Comparison of ENCODE assay signal across 8 cellular contexts in genomic region chr3:111667621-111668239, GRCh38. TPM values are rescaled to one million over a fixed set of nuclear protein-coding genes. Genes with fewer than 3 reads are reported as not detected.
DNase-seq lines count a peak whose midpoint lies in the region; ATAC-seq lines count a peak whose summit lies in the region.

No MANE protein-coding gene starts in this region.

- H3K27ac ChIP-seq in mesenchymal stem cell (ENCODE audit: low read length, poor library complexity, severe bottlenecking) (no peak overlapping the region), thymus (ENCODE audit: low read depth) (peak overlapping the region; percentile 92)

- no peak overlapping the region for H2BK15ac ChIP-seq in mesenchymal stem cell (ENCODE audit: low read depth, poor library complexity, severe bottlenecking)

- H4K91ac ChIP-seq in mesenchymal stem cell (ENCODE audit: low read length), result no peak overlapping the region

- peaks cover 62% of the 10 kb centered on the region for H3K4me1 Mint-ChIP-seq in activated naive CD8-positive, alpha-beta T cell treated with anti-CD3 and anti-CD28 coated beads for 36 hours

- no peak overlapping the region for H2AFZ ChIP-seq in mesenchymal stem cell (ENCODE audit: low read depth, low read length)

- peaks cover 2% of the 10 kb centered on the region for H3K4me1 ChIP-seq in mesenchymal stem cell (ENCODE audit: control insufficient read depth, insufficient read depth, low read depth, low read length)
- peaks cover 15% of the 10 kb centered on the region for H3K4me1 ChIP-seq in thymus (ENCODE audit: control insufficient read depth, insufficient read depth, low read length)

- no peak overlapping the region for H2AK5ac ChIP-seq in mesenchymal stem cell (ENCODE audit: low read length, severe bottlenecking)

- no peak overlapping the region for H2BK12ac ChIP-seq in mesenchymal stem cell (ENCODE audit: low read length in 2 of 2)

- ATAC-seq in GM18867 (IDR thresholded peaks at IDR 0.05; ENCODE audit: unreplicated experiment) (peak; percentile 99), HG02943 (IDR thresholded peaks at IDR 0.05; ENCODE audit: low read depth, unreplicated experiment) (peak; percentile 97)

- no peak overlapping the region for H2BK5ac ChIP-seq in mesenchymal stem cell (ENCODE audit: low read depth, low read length, poor library complexity, severe bottlenecking)

- DNase-seq in RPMI8226 (peak; percentile 78), mesenchymal stem cell (peak; percentile 73), dedifferentiated amniotic fluid mesenchymal stem cell (ENCODE audit: extremely low spot score) (no peak), D341Med (ENCODE audit: low spot score) (no peak)
- DNase-seq in activated naive CD8-positive, alpha-beta T cell treated with anti-CD3 and anti-CD28 coated beads for 36 hours, result peak; percentile 65

- H3K9ac ChIP-seq in mesenchymal stem cell (ENCODE audit: low read length), result peak overlapping the region; percentile 41

- H3K18ac ChIP-seq in mesenchymal stem cell (ENCODE audit: low read depth in 1 of 2, low read length in 2 of 2), result no peak overlapping the region

- H2BK120ac ChIP-seq in mesenchymal stem cell (ENCODE audit: low read depth, low read length), result no peak overlapping the region

- H3K14ac ChIP-seq in mesenchymal stem cell (ENCODE audit: low read length in 2 of 2), result no peak overlapping the region

- H3K36me3 Mint-ChIP-seq in activated naive CD8-positive, alpha-beta T cell treated with anti-CD3 and anti-CD28 coated beads for 36 hours, result peaks cover 39% of the 10 kb centered on the region

- no peak overlapping the region for H3K4me3 ChIP-seq in mesenchymal stem cell (ENCODE audit: insufficient read depth in 1 of 2, low read depth in 1 of 2, low read length in 2 of 2)
- peak overlapping the region; percentile 40 for H3K4me3 ChIP-seq in thymus (ENCODE audit: low read length)

- H3K27ac Mint-ChIP-seq in activated naive CD8-positive, alpha-beta T cell treated with anti-CD3 and anti-CD28 coated beads for 36 hours, result peak overlapping the region; percentile 91

- H3K36me3 ChIP-seq in mesenchymal stem cell (ENCODE audit: control insufficient read depth in 1 of 2, insufficient read depth in 2 of 2, low read depth in 1 of 2, low read length in 2 of 2) (no peaks in the 10 kb centered on the region), thymus (ENCODE audit: control insufficient read depth, insufficient read depth) (peaks cover 4% of the 10 kb centered on the region)

- no peaks in the 10 kb centered on the region for H3K27me3 ChIP-seq in mesenchymal stem cell (ENCODE audit: control insufficient read depth in 1 of 2, insufficient read depth in 1 of 2, low read length in 2 of 2)
- no peaks in the 10 kb centered on the region for H3K27me3 ChIP-seq in thymus (ENCODE audit: control insufficient read depth, insufficient read depth)

- no peaks in the 10 kb centered on the region for H3K27me3 Mint-ChIP-seq in activated naive CD8-positive, alpha-beta T cell treated with anti-CD3 and anti-CD28 coated beads for 36 hours

- H3K9me3 Mint-ChIP-seq in activated naive CD8-positive, alpha-beta T cell treated with anti-CD3 and anti-CD28 coated beads for 36 hours, result peaks cover 23% of the 10 kb centered on the region

- no peak overlapping the region for H3K4ac ChIP-seq in mesenchymal stem cell (ENCODE audit: low read depth in 1 of 2, low read length in 2 of 2)

- H4K8ac ChIP-seq in mesenchymal stem cell (ENCODE audit: low read length), result no peak overlapping the region

- 60% methylated on average over 5 of the region's 5 CpGs for whole genome bisulfite sequencing in mesenchymal stem cell
- WGBS in thymus, result 41% methylated on average over 5 of the region's 5 CpGs

- peak overlapping the region; percentile 57 for H3K4me3 Mint-ChIP-seq in activated naive CD8-positive, alpha-beta T cell treated with anti-CD3 and anti-CD28 coated beads for 36 hours

- H3K23ac ChIP-seq in mesenchymal stem cell (ENCODE audit: low read length in 2 of 2), result no peak overlapping the region

- no peak overlapping the region for H3K4me2 ChIP-seq in mesenchymal stem cell (ENCODE audit: low read length, poor library complexity, severe bottlenecking)

- no peaks in the 10 kb centered on the region for H3K79me1 ChIP-seq in mesenchymal stem cell (replicated peaks; ENCODE audit: low read length, poor library complexity, severe bottlenecking)

- peaks cover 5% of the 10 kb centered on the region for H3K9me3 ChIP-seq in mesenchymal stem cell (ENCODE audit: control insufficient read depth, low read length)
- H3K9me3 ChIP-seq in thymus (ENCODE audit: control insufficient read depth), result no peaks in the 10 kb centered on the region

RNA-seq across cellular contexts. Expression of gene PLCXD2, which starts 6.7 kb away (rescaled TPM):
- total RNA-seq in activated naive CD8-positive, alpha-beta T cell treated with anti-CD3 and anti-CD28 coated beads for 36 hours, result 1 to 10 TPM; 8.1 to 8.5 TPM
- polyA plus RNA-seq in mesenchymal stem cell (2013, experiment 1 of 2), result 0.83 TPM
- polyA plus RNA-seq in mesenchymal stem cell (2013, experiment 2 of 2), result 0.84 TPM
- 8.3 TPM for polyA plus RNA-seq in thymus

Comparison
In these comparisons a context has a peak if more than half of its experiments do, and no peak if none do; other contexts are left out.
1. DNase-seq: peak in RPMI8226 (single experiment), activated naive CD8-positive, alpha-beta T cell treated with anti-CD3 and anti-CD28 coated beads for 36 hours (single experiment) and mesenchymal stem cell (single experiment); none in dedifferentiated amniotic fluid mesenchymal stem cell (single experiment) and D341Med (single experiment).